Comparison of ENCODE assay signal across 9 cellular contexts in genomic region chr12:11761869-11762567, GRCh38.
A peak's percentile ranks its signal among the peaks of the same experiment; 100 is the strongest.
DNase-seq lines count a peak whose midpoint lies in the region; ATAC-seq and TF ChIP-seq lines count a peak whose summit lies in the region.
"Had no signal": no experiment of that assay in that cellular context is flagged by ENCODE, and none has a peak within 500 bp of the region (broad histone marks: within the 10 kb centered on the region; RNA-seq: fewer than 3 reads in every experiment).

No MANE protein-coding gene starts in this region.

- H3K4me3 Mint-ChIP-seq in type B pancreatic cell = no peak overlapping the region

- intact Hi-C loops in dorsolateral prefrontal cortex (cut with DNase I) = loop anchor here in 1 of 2 donors (10.0 kb wide), 1 partner anchor 107 kb away; no protein-coding TSS in a partner anchor
- intact Hi-C loops in Right ventricle myocardium inferior (cut with DNase I) = no loop called here

- TF ChIP-seq CTCF in dorsolateral prefrontal cortex (IDR thresholded peaks at IDR 0.05 in 54 of 56, conservative IDR thresholded peaks at IDR 0.05 in 2 of 56; ENCODE audit: low read depth in 1 of 56, partially characterized antibody in 56 of 56) (no peak), type B pancreatic cell (conservative IDR thresholded peaks at IDR 0.05) (no peak)

- no peak overlapping the region for H3K4me3 ChIP-seq in dorsolateral prefrontal cortex

- in situ Hi-C loops in Caki2 (cut with HindIII; ENCODE audit: low pct_unique_long_range_greater_than_20kb, low sequenced_read_pairs) = no loop called here

- H3K4me1 Mint-ChIP-seq in type B pancreatic cell (ENCODE audit: unreplicated experiment) = peaks cover 27% of the 10 kb centered on the region

- no peaks in the 10 kb centered on the region for H3K27me3 ChIP-seq in dorsolateral prefrontal cortex

- no peaks in the 10 kb centered on the region for H3K27me3 Mint-ChIP-seq in type B pancreatic cell

- ATAC-seq in GM19351 (IDR thresholded peaks at IDR 0.05; ENCODE audit: unreplicated experiment) (peak; percentile 58), HG03066 (IDR thresholded peaks at IDR 0.05; ENCODE audit: low read depth, unreplicated experiment) (peak; percentile 51), Right ventricle myocardium inferior (no peak)

- peak overlapping the region in 33 of 59 donors; percentile 1 to 84 (median 37) for H3K27ac ChIP-seq in dorsolateral prefrontal cortex

- peaks cover 35% of the 10 kb centered on the region for H3K36me3 Mint-ChIP-seq in type B pancreatic cell

- no peaks in the 10 kb centered on the region for H3K9me3 Mint-ChIP-seq in type B pancreatic cell

- H3K27ac Mint-ChIP-seq in type B pancreatic cell = no peak overlapping the region

- DNase-seq in Caki2 (ENCODE audit: low read depth) (peak; percentile 37), dorsolateral prefrontal cortex (no peak), NCI-H446 (lab: John Stamatoyannopoulos, UW) (no peak), NCI-H2171 treated with DMSO at 0.1 percent for 48 hours (lab: John Stamatoyannopoulos, UW) (no peak), type B pancreatic cell (ENCODE audit: extremely low spot score, unreplicated experiment) (no peak), Right ventricle myocardium inferior (ENCODE audit: missing footprints) (no peak)
- DNase-seq: NCI-H446 treated with DMSO at 0.1 percent for 48 hours had no signal
